In genomic region chr13:79794936-79795335, GRCh38 we compare ENCODE assay signal across 26 cellular contexts.
"Had no signal": no experiment of that assay in that cellular context is flagged by ENCODE, and none has a peak within 500 bp of the region (broad histone marks: within the 10 kb centered on the region; RNA-seq: fewer than 3 reads in every experiment).

No MANE protein-coding gene starts in this region.

- DNase-seq: activated CD4-positive, alpha-beta memory T cell treated with anti-CD3 and anti-CD28 coated beads, Interleukin-2, amount 10 ng/mL, durations not matched to agents 7 days and 5 days; activated CD4-positive, alpha-beta T cell treated with anti-CD3 and anti-CD28 coated beads for 1 hour; activated CD4-positive, alpha-beta T cell treated with anti-CD3 and anti-CD28 coated beads for 4 hours; activated CD4-positive, alpha-beta T cell treated with anti-CD3 and anti-CD28 coated beads, Interleukin-2, amount 10 ng/mL, durations not matched to agents 7 days and 5 days; activated CD4-positive, alpha-beta T cell treated with anti-CD3 and anti-CD28 coated beads, Interleukin-2, amount 50 U/mL, for 4 hours; activated CD8-positive, alpha-beta memory T cell treated with anti-CD3 and anti-CD28 coated beads, Interleukin-2, amount 50 U/mL, for 48 hours; activated gamma-delta T cell; activated naive CD4-positive, alpha-beta T cell; activated naive CD4-positive, alpha-beta T cell treated with anti-CD3 and anti-CD28 coated beads, Interleukin-2, amount 50 U/mL, for 16 hours; activated T-cell treated with anti-CD3 and anti-CD28 coated beads for 4 hours; activated T-cell treated with anti-CD3 and anti-CD28 coated beads, Interleukin-2, amount 50 U/mL, for 24 hours; activated T-cell treated with anti-CD3 and anti-CD28 coated beads, Interleukin-2, amount 50 U/mL, for 72 hours; amniotic stem cell; anterior cingulate cortex; brain microvascular endothelial cell; dorsolateral prefrontal cortex; effector memory CD4-positive, alpha-beta T cell; endodermal cell; foreskin fibroblast; T-helper 2 cell had no signal

- H3K4me3 Mint-ChIP-seq: activated CD4-positive, alpha-beta memory T cell treated with anti-CD3 and anti-CD28 coated beads, Interleukin-2, amount 10 ng/mL, durations not matched to agents 7 days and 5 days; activated CD4-positive, alpha-beta T cell treated with anti-CD3 and anti-CD28 coated beads, Interleukin-2, amount 10 ng/mL, durations not matched to agents 7 days and 5 days; activated naive CD8-positive, alpha-beta T cell; activated T-cell treated with anti-CD3 and anti-CD28 coated beads, Interleukin-2, amount 50 U/mL, for 24 hours; activated T-cell treated with anti-CD3 and anti-CD28 coated beads, Interleukin-2, amount 50 U/mL, for 72 hours; central memory CD8-positive, alpha-beta T cell; dendritic cell treated with granulocyte-macrophage colony-stimulating factor and Interleukin-4, amounts not matched to agents 40 ng/mL and 50 ng/mL, for 4 days; endodermal cell; WTC11 had no signal

- H3K4me1 Mint-ChIP-seq: activated CD4-positive, alpha-beta memory T cell treated with anti-CD3 and anti-CD28 coated beads, Interleukin-2, amount 10 ng/mL, durations not matched to agents 7 days and 5 days; activated CD4-positive, alpha-beta T cell treated with anti-CD3 and anti-CD28 coated beads, Interleukin-2, amount 10 ng/mL, durations not matched to agents 7 days and 5 days; central memory CD8-positive, alpha-beta T cell had no signal

- H3K27ac ChIP-seq: brain microvascular endothelial cell, coronary artery, dorsolateral prefrontal cortex, VCaP had no signal

- H3K36me3 Mint-ChIP-seq: activated naive CD8-positive, alpha-beta T cell; WTC11 had no signal

- H3K36me3 ChIP-seq: brain microvascular endothelial cell had no signal

- H3K27me3 Mint-ChIP-seq: activated CD4-positive, alpha-beta memory T cell treated with anti-CD3 and anti-CD28 coated beads, Interleukin-2, amount 10 ng/mL, durations not matched to agents 7 days and 5 days; activated CD4-positive, alpha-beta T cell treated with anti-CD3 and anti-CD28 coated beads, Interleukin-2, amount 10 ng/mL, durations not matched to agents 7 days and 5 days; activated naive CD8-positive, alpha-beta T cell; activated T-cell treated with anti-CD3 and anti-CD28 coated beads, Interleukin-2, amount 50 U/mL, for 24 hours; central memory CD8-positive, alpha-beta T cell; dendritic cell treated with granulocyte-macrophage colony-stimulating factor and Interleukin-4, amounts not matched to agents 40 ng/mL and 50 ng/mL, for 4 days had no signal

- H3K27ac Mint-ChIP-seq: activated CD4-positive, alpha-beta memory T cell treated with anti-CD3 and anti-CD28 coated beads, Interleukin-2, amount 10 ng/mL, durations not matched to agents 7 days and 5 days; activated CD4-positive, alpha-beta T cell treated with anti-CD3 and anti-CD28 coated beads, Interleukin-2, amount 10 ng/mL, durations not matched to agents 7 days and 5 days; activated naive CD8-positive, alpha-beta T cell; activated T-cell treated with anti-CD3 and anti-CD28 coated beads, Interleukin-2, amount 50 U/mL, for 24 hours; activated T-cell treated with anti-CD3 and anti-CD28 coated beads, Interleukin-2, amount 50 U/mL, for 72 hours; dendritic cell treated with granulocyte-macrophage colony-stimulating factor and Interleukin-4, amounts not matched to agents 40 ng/mL and 50 ng/mL, for 4 days; endodermal cell; WTC11 had no signal

- H3K4me3 ChIP-seq: coronary artery, dorsolateral prefrontal cortex had no signal

- H3K27me3 ChIP-seq: brain microvascular endothelial cell, dorsolateral prefrontal cortex had no signal

- H3K9me3 Mint-ChIP-seq: activated CD4-positive, alpha-beta memory T cell treated with anti-CD3 and anti-CD28 coated beads, Interleukin-2, amount 10 ng/mL, durations not matched to agents 7 days and 5 days; activated CD4-positive, alpha-beta T cell treated with anti-CD3 and anti-CD28 coated beads, Interleukin-2, amount 10 ng/mL, durations not matched to agents 7 days and 5 days; activated T-cell treated with anti-CD3 and anti-CD28 coated beads, Interleukin-2, amount 50 U/mL, for 72 hours; central memory CD8-positive, alpha-beta T cell; dendritic cell treated with granulocyte-macrophage colony-stimulating factor and Interleukin-4, amounts not matched to agents 40 ng/mL and 50 ng/mL, for 4 days; endodermal cell had no signal
